ENCODE assay signal across 9 cellular contexts in the genomic region with DNA sequence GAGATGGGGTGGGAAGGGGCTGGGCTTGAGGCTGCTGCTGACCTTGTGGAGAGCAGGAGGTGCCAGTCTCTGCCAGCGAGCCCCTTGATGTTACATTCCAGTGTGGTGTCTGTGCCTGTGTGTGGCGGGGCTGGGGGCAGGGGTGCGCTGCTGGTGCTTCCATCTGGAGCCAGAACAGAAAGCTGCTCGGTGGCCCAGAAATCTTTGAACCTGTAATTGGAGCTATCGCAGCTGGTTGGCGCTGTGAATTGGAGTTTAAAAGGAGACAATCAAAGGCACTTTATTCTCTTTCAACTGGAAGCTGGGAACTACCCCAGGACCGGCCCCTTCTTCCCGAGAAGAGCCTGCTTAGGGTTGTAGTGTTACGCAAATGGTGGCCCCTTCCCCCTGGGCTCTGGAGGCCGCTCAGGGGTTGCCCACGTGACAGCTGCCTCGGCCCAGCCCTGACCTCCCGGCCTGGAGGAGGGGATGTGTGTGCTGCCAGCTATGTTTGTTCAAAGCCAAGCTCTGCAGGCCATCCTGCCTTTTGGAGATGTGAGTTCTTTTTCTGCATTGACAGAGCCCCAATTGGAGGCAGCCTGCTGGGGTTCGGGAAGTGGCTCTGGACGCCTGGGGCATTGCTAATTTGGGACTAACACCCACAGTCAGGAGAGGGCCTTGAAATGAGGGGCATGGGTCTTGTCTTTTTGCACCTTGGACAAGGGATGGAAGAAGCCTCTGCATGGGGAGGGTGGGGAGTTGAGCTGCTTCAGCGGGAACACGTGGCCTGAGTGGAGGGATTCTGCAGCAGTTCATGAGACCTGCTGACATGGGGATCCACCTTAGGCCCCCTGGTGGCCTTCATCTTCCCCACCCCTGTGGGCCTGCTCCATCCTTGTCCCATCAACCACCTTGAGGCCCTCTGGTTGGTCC. TPM values are rescaled to one million over a fixed set of nuclear protein-coding genes. Genes with fewer than 3 reads are reported as not detected.
DNase-seq lines count a peak whose midpoint lies in the region; ATAC-seq and TF ChIP-seq lines count a peak whose summit lies in the region.
"Had no signal": no experiment of that assay in that cellular context is flagged by ENCODE, and none has a peak within 500 bp of the region (broad histone marks: within the 10 kb centered on the region; RNA-seq: fewer than 3 reads in every experiment).

No MANE protein-coding gene starts in this region.

- H3K4me1 ChIP-seq in heart left ventricle = peaks cover 0 to 18% (median 14%) of the 10 kb centered on the region in 12 donors

- TF ChIP-seq CTCF in WERI-Rb-1 (IDR thresholded peaks at IDR 0.05; ENCODE audit: low read depth, low read length) (peak; percentile 25; the same call in 1 of the 2 replicates), heart left ventricle (IDR thresholded peaks at IDR 0.05) (peak; percentile 14 to 61 (median 42)), osteocyte (IDR thresholded peaks at IDR 0.05) (peak; percentile 50)

- H3K4me3 ChIP-seq in WERI-Rb-1 (ENCODE audit: low read depth, low read length) (no peak overlapping the region), heart left ventricle (peak overlapping the region in 4 of 12 donors; percentile 9 to 25 (median 22))

- no peaks in the 10 kb centered on the region for H3K9me3 Mint-ChIP-seq in osteocyte (ENCODE audit: unreplicated experiment)

- H3K36me3 Mint-ChIP-seq in osteocyte (ENCODE audit: unreplicated experiment) = no peaks in the 10 kb centered on the region

- no peak for TF ChIP-seq POLR2A in heart left ventricle (IDR thresholded peaks at IDR 0.05)
- no peak for TF ChIP-seq POLR2A in GM18505 (IDR thresholded peaks at IDR 0.05; ENCODE audit: borderline replicate concordance, extremely low read depth, insufficient read depth, insufficient read length)

- H3K27me3 ChIP-seq in WERI-Rb-1 (ENCODE audit: insufficient read depth, low read depth, severe bottlenecking) = no peaks in the 10 kb centered on the region
- peaks cover 0 to 31% (median 8%) of the 10 kb centered on the region in 9 donors for H3K27me3 ChIP-seq in heart left ventricle

- peaks cover 12% of the 10 kb centered on the region for H3K4me1 Mint-ChIP-seq in osteocyte (ENCODE audit: unreplicated experiment)

- ATAC-seq in heart left ventricle = peak; percentile 61 to 87 (median 79)
- ATAC-seq in GM18505 (IDR thresholded peaks at IDR 0.05; ENCODE audit: unreplicated experiment) = no peak
- ATAC-seq in HG03280 (IDR thresholded peaks at IDR 0.05; ENCODE audit: unreplicated experiment) = no peak

- no peak overlapping the region for H3K27ac ChIP-seq in WERI-Rb-1
- peak overlapping the region; percentile 48 to 80 (median 66) for H3K27ac ChIP-seq in heart left ventricle
- H3K27ac ChIP-seq: HL-60 had no signal

- H3K27ac Mint-ChIP-seq in osteocyte (ENCODE audit: unreplicated experiment) = no peak overlapping the region

- DNase-seq in EH (ENCODE audit: low read depth) (peak; percentile 21), WERI-Rb-1 (no peak), heart left ventricle (peak in 2 of 5 donors; percentile 40 to 42), osteocyte (ENCODE audit: extremely low spot score, unreplicated experiment) (no peak), epidermal melanocyte (ENCODE audit: insufficient read length, low spot score) (no peak)
- DNase-seq in stimulated activated CD4-positive, alpha-beta T cell treated with anti-CD3 and anti-CD28 coated beads, Interleukin-1b, Interleukin-23, amount 100 ng/mL, for 48 hours = no peak

- no peaks in the 10 kb centered on the region for H3K36me3 ChIP-seq in WERI-Rb-1
- H3K36me3 ChIP-seq in heart left ventricle = no peaks in the 10 kb centered on the region

- intact Hi-C loops in heart left ventricle (cut with DNase I) = loop anchor here in 1 of 10 donors (2.0 kb wide), 1 partner anchor 31 kb away; a partner anchor contains a TSS

- H3K4me3 Mint-ChIP-seq in osteocyte (ENCODE audit: unreplicated experiment) = peak overlapping the region; percentile 14

- H3K9me3 ChIP-seq in WERI-Rb-1 (ENCODE audit: severe bottlenecking) (peaks cover 9% of the 10 kb centered on the region), heart left ventricle (no peaks in the 10 kb centered on the region)

- WGBS in heart left ventricle, 4 donors = 18 to 27% (median 21%) methylated on average over 15 to 17 of the region's 17 CpGs

- H3K27me3 Mint-ChIP-seq in osteocyte (ENCODE audit: unreplicated experiment) = no peaks in the 10 kb centered on the region

RNA-seq across cellular contexts. Expression of a gene that starts 14.0 kb away (rescaled TPM):
- total RNA-seq in heart left ventricle (10 to 100 TPM; 19.1 to 40.5 (median 27.2) TPM), osteocyte (43.5 and 44.0 TPM in 2 replicates)
- 10 to 100 TPM; 16.7 to 25.0 TPM for polyA plus RNA-seq in heart left ventricle

RNA-seq across cellular contexts. Expression of a gene that starts 30.7 kb away (rescaled TPM):
- 10 to 100 TPM; 11.3 to 36.0 (median 21.9) TPM for total RNA-seq in heart left ventricle
- 10 to 100 TPM; 14.9 to 23.2 TPM for polyA plus RNA-seq in heart left ventricle
- total RNA-seq in osteocyte = 4.7 and 4.8 TPM in 2 replicates

RNA-seq across cellular contexts. Expression of a gene that starts 41.4 kb away (rescaled TPM):
- total RNA-seq in heart left ventricle = under 1 TPM; 0.09 to 0.79 (median 0.25) TPM
- polyA plus RNA-seq in heart left ventricle = under 1 TPM; 0.23 to 0.35 TPM
- 2.8 and 3.6 TPM in 2 replicates for total RNA-seq in osteocyte

RNA-seq across cellular contexts. Expression of a gene that starts 59.3 kb away (rescaled TPM):
- total RNA-seq in heart left ventricle (10 to 100 TPM; 23.3 to 54.6 (median 35.6) TPM), osteocyte (75.4 and 79.9 TPM in 2 replicates)
- polyA plus RNA-seq in heart left ventricle = 10 to 100 TPM; 16.7 to 77.1 TPM

Comparison
In these comparisons a context has a peak if more than half of its experiments do, and no peak if none do; other contexts are left out.
1. ATAC-seq: peak in heart left ventricle (4 of 4); none in GM18505 (single experiment) and HG03280 (single experiment).
2. Peak in every context shown above with its lines, with median percentiles within 50 percentile points of each other: CTCF ChIP-seq.